Comparison of ENCODE assay signal across 1 cellular context in genomic region chr4:115514675-115515074, GRCh38.
A peak's percentile ranks its signal among the peaks of the same experiment; 100 is the strongest.
TF ChIP-seq lines count a peak whose summit lies in the region.

No MANE protein-coding gene starts in this region.

TF ChIP-seq in GM12878, 131 proteins besides CTCF, POLR2A, EP300 and RAD21 (continued from another document):
- TF ChIP-seq ZBTB40 (IDR thresholded peaks at IDR 0.05; ENCODE audit: borderline replicate concordance) (no peak), MEF2B (IDR thresholded peaks at IDR 0.05; ENCODE audit: partially characterized antibody, poor library complexity, severe bottlenecking) (peak; percentile 99), SREBF1 (IDR thresholded peaks at IDR 0.05; ENCODE audit: low read length) (no peak), GATAD2B (conservative IDR thresholded peaks at IDR 0.05; ENCODE audit: low read depth) (peak; percentile 94), SP1 (IDR thresholded peaks at IDR 0.05; ENCODE audit: low read depth, low read length) (no peak), YBX1 (IDR thresholded peaks at IDR 0.05) (peak; percentile 69; the same call in 1 of the 2 replicates), ZNF592 (IDR thresholded peaks at IDR 0.05) (no peak), KAT2A (conservative IDR thresholded peaks at IDR 0.05; ENCODE audit: control insufficient read depth, low read depth, low read length) (no peak), SUPT20H (IDR thresholded peaks at IDR 0.05; ENCODE audit: borderline replicate concordance, control insufficient read depth, low read depth, low read length) (no peak), RB1 (IDR thresholded peaks at IDR 0.05; ENCODE audit: borderline replicate concordance) (peak; percentile 82; the same call in 1 of the 2 replicates), CUX1 (IDR thresholded peaks at IDR 0.05; ENCODE audit: insufficient replicate concordance, low read depth, low read length) (peak; percentile 35), BACH1 (IDR thresholded peaks at IDR 0.05; ENCODE audit: borderline replicate concordance) (no peak)
